Comparison of ENCODE assay signal across 17 cellular contexts in genomic region chr16:6193718-6194117, GRCh38.
DNase-seq lines count a peak whose midpoint lies in the region; ATAC-seq, FAIRE-seq and TF ChIP-seq lines count a peak whose summit lies in the region.
"Had no signal": no experiment of that assay in that cellular context is flagged by ENCODE, and none has a peak within 500 bp of the region (broad histone marks: within the 10 kb centered on the region; RNA-seq: fewer than 3 reads in every experiment).

No MANE protein-coding gene starts in this region.

- no peak overlapping the region for H3K4me3 Mint-ChIP-seq in activated CD8-positive, alpha-beta memory T cell treated with anti-CD3 and anti-CD28 coated beads, Interleukin-2, amount 10 ng/mL, durations not matched to agents 7 days and 5 days
- H3K4me3 Mint-ChIP-seq: activated T-helper 17 cell treated with anti-CD3 and anti-CD28 coated beads, Interleukin-2, amount 50 U/mL, for 72 hours; effector memory CD8-positive, alpha-beta T cell; naive B cell; stimulated activated naive CD8-positive, alpha-beta T cell treated with anti-CD3 and anti-CD28 coated beads, Interleukin-15, Interleukin-2, amounts not matched to agents 100 ng/mL and 50 ng/mL, for 24 hours; T-helper 17 cell had no signal

- in situ Hi-C loops in GM12878 (cut with MboI): no loop called here

- intact Hi-C loops in GM12878 (cut with micrococcal nuclease; ENCODE audit: unreplicated experiment): no loop called here

- no peak for TF ChIP-seq CTCF in MM.1S (IDR thresholded peaks at IDR 0.05; ENCODE audit: low read length)
- no peak for TF ChIP-seq CTCF in GM12878 (IDR thresholded peaks at IDR 0.05 in 2 of 3, conservative IDR thresholded peaks at IDR 0.05 in 1 of 3; ENCODE audit: control insufficient read depth in 2 of 3, extremely low read depth in 1 of 3, insufficient read depth in 1 of 3, low read depth in 3 of 3, low read length in 3 of 3)
- no peak for TF ChIP-seq CTCF in upper lobe of left lung (IDR thresholded peaks at IDR 0.05)

- peaks cover 25% of the 10 kb centered on the region for H3K9me3 Mint-ChIP-seq in activated CD8-positive, alpha-beta memory T cell treated with anti-CD3 and anti-CD28 coated beads, Interleukin-2, amount 10 ng/mL, durations not matched to agents 7 days and 5 days (ENCODE audit: low read depth)

- H3K4me1 ChIP-seq in MM.1S (ENCODE audit: low read length) (no peaks in the 10 kb centered on the region), GM12878 (ENCODE audit: control insufficient read depth, insufficient read depth, low read length) (no peaks in the 10 kb centered on the region), upper lobe of left lung (no peaks in the 10 kb centered on the region)
- H3K4me1 ChIP-seq: BE2C had no signal

- no peak for TF ChIP-seq EP300 in GM12878 (IDR thresholded peaks at IDR 0.05; ENCODE audit: borderline replicate concordance in 1 of 2, control insufficient read depth in 1 of 2, low read depth in 2 of 2, low read length in 2 of 2)
- TF ChIP-seq EP300 in upper lobe of left lung (IDR thresholded peaks at IDR 0.05): no peak

- H3F3A ChIP-seq in MM.1S (ENCODE audit: insufficient read depth, low read length): no peaks in the 10 kb centered on the region

- DNase-seq in Daoy (ENCODE audit: low read depth) (peak; percentile 17), MM.1S (peak; percentile 48), GM12878 (ENCODE audit: low read depth, low spot score) (no peak), kidney glomerular epithelial cell (lab: John Stamatoyannopoulos, UW) (peak; percentile 62), iPS-NIHi7 (ENCODE audit: extremely low spot score) (no peak), upper lobe of left lung (no peak)
- DNase-seq in activated CD4-positive, alpha-beta T cell treated with anti-CD3 and anti-CD28 coated beads, Interleukin-2, amount 50 U/mL, for 1 hour: no peak
- no peak for DNase-seq in activated CD8-positive, alpha-beta memory T cell treated with anti-CD3 and anti-CD28 coated beads, Interleukin-2, amount 10 ng/mL, durations not matched to agents 7 days and 5 days
- DNase-seq: activated CD4-positive, alpha-beta T cell treated with anti-CD3 and anti-CD28 coated beads, Interleukin-2, amount 50 U/mL, for 4 hours; aorta; BE2C; effector memory CD8-positive, alpha-beta T cell; naive B cell; T-helper 17 cell had no signal

- SMC1A ChIA-PET in GM12878 (lab: Charles Lee; ENCODE audit: uncharacterized antibody, unreplicated experiment): no interaction called here

- no peak overlapping the region for H2AFZ ChIP-seq in MM.1S (ENCODE audit: low read length)
- H2AFZ ChIP-seq in GM12878 (ENCODE audit: control insufficient read depth, low read depth, low read length): no peak overlapping the region

- H3K4me3 ChIP-seq in MM.1S (ENCODE audit: low read length): no peak overlapping the region
- H3K4me3 ChIP-seq in GM12878: no peak overlapping the region
- no peak overlapping the region for H3K4me3 ChIP-seq in upper lobe of left lung

- H3K9me2 ChIP-seq in MM.1S (replicated peaks; ENCODE audit: insufficient read depth, low read length): no peaks in the 10 kb centered on the region

- H4K20me1 ChIP-seq in MM.1S (ENCODE audit: insufficient read depth, low read length) (no peaks in the 10 kb centered on the region), GM12878 (ENCODE audit: control insufficient read depth, insufficient read depth) (no peaks in the 10 kb centered on the region)

- H3K27me3 Mint-ChIP-seq in activated CD8-positive, alpha-beta memory T cell treated with anti-CD3 and anti-CD28 coated beads, Interleukin-2, amount 10 ng/mL, durations not matched to agents 7 days and 5 days: no peaks in the 10 kb centered on the region
- H3K27me3 Mint-ChIP-seq: activated T-helper 17 cell treated with anti-CD3 and anti-CD28 coated beads, Interleukin-2, amount 50 U/mL, for 72 hours; effector memory CD8-positive, alpha-beta T cell; naive B cell; stimulated activated naive CD8-positive, alpha-beta T cell treated with anti-CD3 and anti-CD28 coated beads, Interleukin-15, Interleukin-2, amounts not matched to agents 100 ng/mL and 50 ng/mL, for 24 hours; T-helper 17 cell had no signal

- no peak for TF ChIP-seq POLR2A in GM12878 (IDR thresholded peaks at IDR 0.05; ENCODE audit: low read depth, low read length)
- no peak for TF ChIP-seq POLR2A in upper lobe of left lung (IDR thresholded peaks at IDR 0.05)

- H3K27me3 ChIP-seq in MM.1S (replicated peaks; ENCODE audit: insufficient read depth, low read length): no peaks in the 10 kb centered on the region
- H3K27me3 ChIP-seq in GM12878 (replicated peaks in 1 of 2; ENCODE audit: control insufficient read depth in 2 of 2, insufficient read depth in 2 of 2, low read length in 1 of 2): no peaks in the 10 kb centered on the region
- H3K27me3 ChIP-seq in upper lobe of left lung: no peaks in the 10 kb centered on the region
- H3K27me3 ChIP-seq: BE2C had no signal

- no TSS peak for BruUV-seq in GM12878 (replicated peaks; lab: Mats Ljungman, UMichigan)

- H3K4me2 ChIP-seq in MM.1S (ENCODE audit: low read depth, low read length) (no peak overlapping the region), GM12878 (ENCODE audit: control insufficient read depth, insufficient read depth) (no peak overlapping the region)

- H3K9ac ChIP-seq in MM.1S (ENCODE audit: low read length) (no peak overlapping the region), GM12878 (ENCODE audit: control insufficient read depth, insufficient read depth, low read length) (no peak overlapping the region)

- TF ChIP-seq RAD21 in GM12878 (IDR thresholded peaks at IDR 0.05; ENCODE audit: insufficient read depth, low read depth, low read length): no peak

- no peak overlapping the region for H3K27ac Mint-ChIP-seq in activated CD8-positive, alpha-beta memory T cell treated with anti-CD3 and anti-CD28 coated beads, Interleukin-2, amount 10 ng/mL, durations not matched to agents 7 days and 5 days
- H3K27ac Mint-ChIP-seq: activated T-helper 17 cell treated with anti-CD3 and anti-CD28 coated beads, Interleukin-2, amount 50 U/mL, for 72 hours; effector memory CD8-positive, alpha-beta T cell; naive B cell; stimulated activated naive CD8-positive, alpha-beta T cell treated with anti-CD3 and anti-CD28 coated beads, Interleukin-15, Interleukin-2, amounts not matched to agents 100 ng/mL and 50 ng/mL, for 24 hours; T-helper 17 cell had no signal

- RAD21 ChIA-PET in GM12878 (lab: Charles Lee; ENCODE audit: unreplicated experiment): no interaction called here

- ATAC-seq in GM12878: no peak
- ATAC-seq in activated CD8-positive, alpha-beta memory T cell treated with anti-CD3 and anti-CD28 coated beads, Interleukin-2, amount 10 ng/mL, durations not matched to agents 7 days and 5 days: no peak
- ATAC-seq in upper lobe of left lung (ENCODE audit: low FRiP score in 2 of 2): no peak
- ATAC-seq: activated T-helper 17 cell treated with anti-CD3 and anti-CD28 coated beads, Interleukin-2, amount 50 U/mL, for 72 hours; effector memory CD8-positive, alpha-beta T cell; left lobe of liver; T-helper 17 cell had no signal

- POLR2A ChIA-PET in GM12878 (lab: Charles Lee): no interaction called here

- H3K36me3 Mint-ChIP-seq in activated CD8-positive, alpha-beta memory T cell treated with anti-CD3 and anti-CD28 coated beads, Interleukin-2, amount 10 ng/mL, durations not matched to agents 7 days and 5 days: no peaks in the 10 kb centered on the region
- H3K36me3 Mint-ChIP-seq: naive B cell had no signal

- FAIRE-seq in GM12878 (lab: Jason Lieb, UNC): no peak

- H3K4me1 Mint-ChIP-seq in activated CD8-positive, alpha-beta memory T cell treated with anti-CD3 and anti-CD28 coated beads, Interleukin-2, amount 10 ng/mL, durations not matched to agents 7 days and 5 days: no peaks in the 10 kb centered on the region
- H3K4me1 Mint-ChIP-seq: activated T-helper 17 cell treated with anti-CD3 and anti-CD28 coated beads, Interleukin-2, amount 50 U/mL, for 72 hours; naive B cell; T-helper 17 cell had no signal

- 43% methylated on average over 3 of the region's 3 CpGs for WGBS in GM12878 (ENCODE audit: insufficient coverage, insufficient replicate concordance, low lambda C conversion rate, missing lambda C conversion rate)
- WGBS in upper lobe of left lung, 2 donors: 15 to 22% methylated on average over 3 of the region's 3 CpGs

- no peak overlapping the region for H3K27ac ChIP-seq in MM.1S (ENCODE audit: low read length)
- H3K27ac ChIP-seq in GM12878 (ENCODE audit: control insufficient read depth, insufficient read depth): no peak overlapping the region
- no peak overlapping the region for H3K27ac ChIP-seq in upper lobe of left lung

- CTCF ChIA-PET in GM12878 (lab: Yijun Ruan, JAX): no interaction called here
- CTCF ChIA-PET in activated CD8-positive, alpha-beta memory T cell treated with anti-CD3 and anti-CD28 coated beads, Interleukin-2, amount 10 ng/mL, durations not matched to agents 7 days and 5 days (lab: Charles Lee): no interaction called here

- H3K79me2 ChIP-seq in MM.1S (ENCODE audit: low read length): no peaks in the 10 kb centered on the region
- H3K79me2 ChIP-seq in GM12878 (ENCODE audit: control insufficient read depth, insufficient read depth, low read length): no peaks in the 10 kb centered on the region

- H3K9me3 ChIP-seq in MM.1S (replicated peaks; ENCODE audit: insufficient read depth, low read length) (no peaks in the 10 kb centered on the region), GM12878 (replicated peaks; ENCODE audit: control insufficient read depth, insufficient read depth, low read length) (no peaks in the 10 kb centered on the region), upper lobe of left lung (no peaks in the 10 kb centered on the region)
- H3K9me3 ChIP-seq: BE2C had no signal

- H3K36me3 ChIP-seq in MM.1S (replicated peaks; ENCODE audit: insufficient read depth, low read length): no peaks in the 10 kb centered on the region
- H3K36me3 ChIP-seq in GM12878 (ENCODE audit: control insufficient read depth in 2 of 2, insufficient read depth in 2 of 2, low read length in 1 of 2): no peaks in the 10 kb centered on the region
- no peaks in the 10 kb centered on the region for H3K36me3 ChIP-seq in upper lobe of left lung
- H3K36me3 ChIP-seq: BE2C had no signal

Comparison
In these comparisons a context has a peak if more than half of its experiments do, and no peak if none do; other contexts are left out.
1. DNase-seq: peak in Daoy (single experiment), MM.1S (single experiment) and kidney glomerular epithelial cell (single experiment); none in GM12878 (single experiment), activated CD4-positive, alpha-beta T cell treated with anti-CD3 and anti-CD28 coated beads, Interleukin-2, amount 50 U/mL, for 1 hour (single experiment), iPS-NIHi7 (single experiment), activated CD8-positive, alpha-beta memory T cell treated with anti-CD3 and anti-CD28 coated beads, Interleukin-2, amount 10 ng/mL, durations not matched to agents 7 days and 5 days (single experiment) and upper lobe of left lung (0 of 2).